ENCODE assay signal across 8 cellular contexts in the genomic region with DNA sequence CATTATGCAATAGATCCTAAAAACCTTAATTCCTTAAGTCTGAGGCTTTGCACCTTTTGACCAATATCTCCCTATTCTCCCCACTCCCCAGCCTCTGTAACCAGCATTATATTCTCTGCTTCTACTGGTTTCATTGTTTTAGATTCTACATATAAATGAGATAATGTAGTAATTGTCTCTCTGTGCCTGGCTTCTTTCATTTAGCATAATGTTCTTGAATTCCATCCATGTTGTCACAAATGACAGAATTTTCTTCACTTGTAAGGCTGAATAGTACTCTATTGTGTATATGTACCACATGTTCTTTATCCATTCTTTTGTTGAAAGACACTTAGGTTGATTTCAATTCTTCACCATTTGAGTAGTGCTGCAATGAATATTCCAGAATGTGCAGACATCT.
"Had no signal": no experiment of that assay in that cellular context is flagged by ENCODE, and none has a peak within 500 bp of the region (broad histone marks: within the 10 kb centered on the region; RNA-seq: fewer than 3 reads in every experiment).

No MANE protein-coding gene starts in this region.

- DNase-seq: esophagus squamous epithelium; foreskin fibroblast; natural killer cell; right cardiac atrium; stimulated activated CD4-positive, alpha-beta T cell treated with anti-CD3 and anti-CD28 coated beads, Interleukin-4, amount 100 ng/mL, for 24 hours; uterus had no signal

- ATAC-seq: natural killer cell; right cardiac atrium; stimulated activated memory B cell treated with anti-CD40 and anti-IgM and Interleukin-4, amounts not matched to agents 10 μg/mL and 1 μg/mL and 100 μg/mL, for 72 hours had no signal

- H3K27ac ChIP-seq: esophagus squamous epithelium, hepatocyte, uterus had no signal
